In genomic region chr17:50620848-50621247, GRCh38 we compare ENCODE assay signal across 14 cellular contexts. TPM values are rescaled to one million over a fixed set of nuclear protein-coding genes. Genes with fewer than 3 reads are reported as not detected.
DNase-seq lines count a peak whose midpoint lies in the region; ATAC-seq, FAIRE-seq and TF ChIP-seq lines count a peak whose summit lies in the region.
"Had no signal": no experiment of that assay in that cellular context is flagged by ENCODE, and none has a peak within 500 bp of the region (broad histone marks: within the 10 kb centered on the region; RNA-seq: fewer than 3 reads in every experiment).

No MANE protein-coding gene starts in this region.

- H3K27ac ChIP-seq in angular gyrus (ENCODE audit: low read depth, low read length): peak overlapping the region; percentile 63

- H3K4me3 ChIP-seq in kidney epithelial cell (ENCODE audit: low read depth, low read length): no peak overlapping the region

- no peaks in the 10 kb centered on the region for H3K36me3 Mint-ChIP-seq in HFFc6 (ENCODE audit: low read depth)
- H3K36me3 Mint-ChIP-seq in activated T-cell treated with anti-CD3 and anti-CD28 coated beads, Interleukin-2, amount 50 U/mL, for 24 hours (ENCODE audit: low read depth): no peaks in the 10 kb centered on the region

- TF ChIP-seq CTCF in D721Med (IDR thresholded peaks at IDR 0.05; ENCODE audit: insufficient read depth, missing control alignments): peak; percentile 50
- TF ChIP-seq CTCF in HFFc6 (IDR thresholded peaks at IDR 0.05): peak; percentile 24; the same call in 1 of the 2 replicates
- TF ChIP-seq CTCF in kidney epithelial cell (IDR thresholded peaks at IDR 0.05; ENCODE audit: insufficient read depth, low read length, poor library complexity, severe bottlenecking): peak; percentile 25

- no peak overlapping the region for H3K4me3 Mint-ChIP-seq in HFFc6
- H3K4me3 Mint-ChIP-seq in activated T-cell treated with anti-CD3 and anti-CD28 coated beads, Interleukin-2, amount 50 U/mL, for 24 hours: no peak overlapping the region
- H3K4me3 Mint-ChIP-seq: effector memory CD8-positive, alpha-beta T cell had no signal

- no peaks in the 10 kb centered on the region for H3K9me3 Mint-ChIP-seq in HFFc6
- no peaks in the 10 kb centered on the region for H3K9me3 Mint-ChIP-seq in activated T-cell treated with anti-CD3 and anti-CD28 coated beads, Interleukin-2, amount 50 U/mL, for 24 hours
- H3K9me3 Mint-ChIP-seq: effector memory CD8-positive, alpha-beta T cell had no signal

- no peaks in the 10 kb centered on the region for H3K27me3 ChIP-seq in kidney epithelial cell (ENCODE audit: control insufficient read depth, insufficient read depth, low read length)

- no peak overlapping the region for H3K27ac Mint-ChIP-seq in HFFc6
- no peak overlapping the region for H3K27ac Mint-ChIP-seq in activated T-cell treated with anti-CD3 and anti-CD28 coated beads, Interleukin-2, amount 50 U/mL, for 24 hours

- no peak for DNase-seq in D721Med (ENCODE audit: insufficient read length, low spot score)
- no peak for DNase-seq in HFFc6
- DNase-seq in kidney epithelial cell (ENCODE audit: low read depth): no peak
- no peak for DNase-seq in activated T-cell treated with anti-CD3 and anti-CD28 coated beads, Interleukin-2, amount 50 U/mL, for 24 hours
- DNase-seq in stimulated activated CD4-positive, alpha-beta T cell treated with anti-CD3 and anti-CD28 coated beads, Interleukin-12 subunit alpha, Interleukin-12 subunit beta, amount 100 ng/mL, for 4 hours: no peak
- DNase-seq in mesenteric fat pad (ENCODE audit: low spot score): no peak
- DNase-seq: activated CD4-positive, CD25-positive, alpha-beta regulatory T cell treated with anti-CD3 and anti-CD28 coated beads, Interleukin-2, amount 50 U/mL, for 72 hours; effector memory CD8-positive, alpha-beta T cell; KG1; NCI-H2107 had no signal

- peaks cover 21% of the 10 kb centered on the region for H3K4me1 Mint-ChIP-seq in HFFc6 (ENCODE audit: low read depth)
- no peaks in the 10 kb centered on the region for H3K4me1 Mint-ChIP-seq in activated T-cell treated with anti-CD3 and anti-CD28 coated beads, Interleukin-2, amount 50 U/mL, for 24 hours (ENCODE audit: low read depth)

- no peak for TF ChIP-seq POLR2A in GM18505 (IDR thresholded peaks at IDR 0.05; ENCODE audit: borderline replicate concordance, extremely low read depth, insufficient read depth, insufficient read length)

- peaks cover 7% of the 10 kb centered on the region for H3K27me3 Mint-ChIP-seq in HFFc6 (ENCODE audit: insufficient read depth)
- peaks cover 30% of the 10 kb centered on the region for H3K27me3 Mint-ChIP-seq in activated T-cell treated with anti-CD3 and anti-CD28 coated beads, Interleukin-2, amount 50 U/mL, for 24 hours

- FAIRE-seq in D721Med (lab: Jason Lieb, UNC): no peak
- FAIRE-seq: G401.6 had no signal

- no peak for ATAC-seq in GM18505 (IDR thresholded peaks at IDR 0.05; ENCODE audit: unreplicated experiment)
- ATAC-seq: left lobe of liver had no signal

- no peaks in the 10 kb centered on the region for H3K36me3 ChIP-seq in kidney epithelial cell (ENCODE audit: control insufficient read depth, insufficient read depth, low read length)

RNA-seq across cellular contexts. Expression of gene ABCC3, which starts 13.8 kb away (rescaled TPM):
- 10 to 100 TPM; 18.4 to 23.6 (median 21.3) TPM for total RNA-seq in HFFc6 (2021; fragmentation: NEBNext Ultra II Directional; extraction: Animal tissue kit (Norgen Biotek cat#: 25700))
- total RNA-seq in kidney epithelial cell (0.82 and 1.3 TPM in 2 replicates), mesenteric fat pad (52.8 TPM)
